12 cellular contexts compared by ENCODE assay signal in genomic region chr20:63734946-63735858, GRCh38. TPM values are rescaled to one million over a fixed set of nuclear protein-coding genes. Genes with fewer than 3 reads are reported as not detected.
A peak's percentile ranks its signal among the peaks of the same experiment; 100 is the strongest.
DNase-seq lines count a peak whose midpoint lies in the region; FAIRE-seq and TF ChIP-seq lines count a peak whose summit lies in the region.
"Had no signal": no experiment of that assay in that cellular context is flagged by ENCODE, and none has a peak within 500 bp of the region (broad histone marks: within the 10 kb centered on the region; RNA-seq: fewer than 3 reads in every experiment).

No MANE protein-coding gene starts in this region.

- H2AFZ ChIP-seq in mammary epithelial cell (ENCODE audit: low read depth, low read length): no peak overlapping the region

- H3K36me3 ChIP-seq in mammary epithelial cell (ENCODE audit: insufficient read depth, low read length): peaks cover 2% of the 10 kb centered on the region
- no peaks in the 10 kb centered on the region for H3K36me3 ChIP-seq in ovary
- H3K36me3 ChIP-seq in stomach: peaks cover 22 to 46% (median 40%) of the 10 kb centered on the region in 4 donors

- BruUV-seq in mammary epithelial cell (replicated peaks; lab: Mats Ljungman, UMichigan): TSS peak; percentile 57

- TF ChIP-seq CTCF in mammary epithelial cell (conservative IDR thresholded peaks at IDR 0.05 in 1 of 2, IDR thresholded peaks at IDR 0.05 in 1 of 2; ENCODE audit: extremely low read depth in 1 of 2, insufficient read depth in 1 of 2, low read depth in 1 of 2, low read length in 2 of 2) (no peak), ovary (IDR thresholded peaks at IDR 0.05) (no peak), stomach (IDR thresholded peaks at IDR 0.05) (no peak)

- POLR2A ChIA-PET in activated CD4-positive, alpha-beta memory T cell treated with anti-CD3 and anti-CD28 coated beads, Interleukin-2, amount 10 ng/mL, durations not matched to agents 7 days and 5 days (lab: Charles Lee): interaction anchor here (0.7 to 7.3 kb wide), 15 partner anchors 6 to 307 kb away, joined by 3 to 120 read pairs (median 6); partner anchors contain the start of genes ARFRP1, PRPF6, RTEL1 and SAMD10
- POLR2A ChIA-PET in activated CD4-positive, alpha-beta memory T cell treated with anti-CD3 and anti-CD28 coated beads for 36 hours (lab: Charles Lee): interaction anchor here (0.6 to 5.1 kb wide), 4 partner anchors 8 to 38 kb away, joined by 3 to 30 read pairs (median 3); partner anchors contain the start of genes ARFRP1 and ZGPAT

- no peak for DNase-seq in activated CD4-positive, alpha-beta memory T cell treated with anti-CD3 and anti-CD28 coated beads, Interleukin-2, amount 10 ng/mL, durations not matched to agents 7 days and 5 days
- DNase-seq in activated CD4-positive, alpha-beta memory T cell treated with anti-CD3 and anti-CD28 coated beads for 36 hours: no peak
- no peak for DNase-seq in HTR-8/SVneo (ENCODE audit: insufficient read length, low spot score)
- DNase-seq in mammary epithelial cell: no peak
- peak in 3 of 5 donors; percentile 42 to 44 (median 42) for DNase-seq in ovary
- DNase-seq in stomach: no peak
- DNase-seq in activated gamma-delta T cell treated with Interleukin-2 at 50 U/mL for 16 hours: no peak
- DNase-seq in NCI-H2029 (lab: John Stamatoyannopoulos, UW): no peak
- DNase-seq: NCI-H1092 had no signal

- H3K9me3 ChIP-seq in mammary epithelial cell (replicated peaks; ENCODE audit: insufficient read depth, low read length) (no peaks in the 10 kb centered on the region), ovary (no peaks in the 10 kb centered on the region), stomach (no peaks in the 10 kb centered on the region)
- H3K9me3 ChIP-seq: tibial nerve had no signal

- peaks cover 31% of the 10 kb centered on the region for H3K36me3 Mint-ChIP-seq in activated CD4-positive, alpha-beta memory T cell treated with anti-CD3 and anti-CD28 coated beads, Interleukin-2, amount 10 ng/mL, durations not matched to agents 7 days and 5 days (ENCODE audit: low read depth)
- H3K36me3 Mint-ChIP-seq in activated CD4-positive, alpha-beta memory T cell treated with anti-CD3 and anti-CD28 coated beads for 36 hours: peaks cover 12% of the 10 kb centered on the region

- FAIRE-seq in HTR-8/SVneo (lab: Jason Lieb, UNC): peak; percentile 28
- FAIRE-seq: TTC549 had no signal

- peak overlapping the region; percentile 95 for H3K27ac Mint-ChIP-seq in activated CD4-positive, alpha-beta memory T cell treated with anti-CD3 and anti-CD28 coated beads, Interleukin-2, amount 10 ng/mL, durations not matched to agents 7 days and 5 days
- H3K27ac Mint-ChIP-seq in activated CD4-positive, alpha-beta memory T cell treated with anti-CD3 and anti-CD28 coated beads for 36 hours: no peak overlapping the region
- H3K27ac Mint-ChIP-seq: mesothelial cell of epicardium had no signal

- no peaks in the 10 kb centered on the region for H3K27me3 ChIP-seq in mammary epithelial cell (ENCODE audit: insufficient read depth, low read length)
- H3K27me3 ChIP-seq in ovary: no peaks in the 10 kb centered on the region
- H3K27me3 ChIP-seq in stomach: peaks cover 0 to 6% (median 0%) of the 10 kb centered on the region in 3 donors
- H3K27me3 ChIP-seq: tibial nerve had no signal

- 99% methylated on average over 21 of the region's 48 CpGs for WGBS in mammary epithelial cell (ENCODE audit: low coverage, missing lambda C conversion rate)
- WGBS in ovary, 3 donors: 78 to 93% (median 89%) methylated on average over 43 to 48 of the region's 48 CpGs
- WGBS in stomach, 5 donors: 88 to 94% (median 90%) methylated on average over 32 to 48 of the region's 48 CpGs

- TF ChIP-seq EP300 in ovary (IDR thresholded peaks at IDR 0.05) (no peak), stomach (IDR thresholded peaks at IDR 0.05) (no peak)

- H3K79me2 ChIP-seq in mammary epithelial cell (ENCODE audit: insufficient read depth, low read length): peaks cover 32% of the 10 kb centered on the region

- H3K4me1 ChIP-seq in mammary epithelial cell (ENCODE audit: insufficient read depth, low read length) (peaks cover 22% of the 10 kb centered on the region), ovary (ENCODE audit: insufficient read depth) (peaks cover 3% of the 10 kb centered on the region), stomach (peaks cover 31 to 42% (median 40%) of the 10 kb centered on the region in 4 donors)

- no peaks in the 10 kb centered on the region for H3K27me3 Mint-ChIP-seq in activated CD4-positive, alpha-beta memory T cell treated with anti-CD3 and anti-CD28 coated beads, Interleukin-2, amount 10 ng/mL, durations not matched to agents 7 days and 5 days
- H3K27me3 Mint-ChIP-seq in activated CD4-positive, alpha-beta memory T cell treated with anti-CD3 and anti-CD28 coated beads for 36 hours: no peaks in the 10 kb centered on the region

- dilution Hi-C loops in mammary epithelial cell (cut with HindIII; ENCODE audit: low sequenced_read_pairs): no loop called here

- TF ChIP-seq POLR2A in ovary (IDR thresholded peaks at IDR 0.05): no peak
- no peak for TF ChIP-seq POLR2A in stomach (IDR thresholded peaks at IDR 0.05)

- no peaks in the 10 kb centered on the region for H4K20me1 ChIP-seq in mammary epithelial cell (ENCODE audit: insufficient read depth, low read length)

- CTCF ChIA-PET in activated CD4-positive, alpha-beta memory T cell treated with anti-CD3 and anti-CD28 coated beads, Interleukin-2, amount 10 ng/mL, durations not matched to agents 7 days and 5 days (lab: Charles Lee): interaction anchor here (0.6 to 3.1 kb wide), 7 partner anchors 10 to 77 kb away, joined by 3 to 35 read pairs (median 4); partner anchors contain the start of genes ARFRP1, RTEL1 and ZGPAT
- CTCF ChIA-PET in activated CD4-positive, alpha-beta memory T cell treated with anti-CD3 and anti-CD28 coated beads for 36 hours (lab: Charles Lee): interaction anchor here (0.7 to 5.2 kb wide), 5 partner anchors 7 to 198 kb away, joined by 3 to 26 read pairs (median 5); partner anchors contain the start of genes ARFRP1, PTK6 and ZGPAT
- CTCF ChIA-PET in mammary epithelial cell (lab: Charles Lee; ENCODE audit: low non-redundant PET): no interaction called here

- H3K9me3 Mint-ChIP-seq in activated CD4-positive, alpha-beta memory T cell treated with anti-CD3 and anti-CD28 coated beads, Interleukin-2, amount 10 ng/mL, durations not matched to agents 7 days and 5 days: no peaks in the 10 kb centered on the region
- no peaks in the 10 kb centered on the region for H3K9me3 Mint-ChIP-seq in activated CD4-positive, alpha-beta memory T cell treated with anti-CD3 and anti-CD28 coated beads for 36 hours
- H3K9me3 Mint-ChIP-seq: mesothelial cell of epicardium had no signal

- intact Hi-C loops in activated CD4-positive, alpha-beta memory T cell treated with anti-CD3 and anti-CD28 coated beads for 36 hours (cut with micrococcal nuclease): loop anchor here (5.0 to 10.0 kb wide), 3 partner anchors 78 to 240 kb away; partner anchors contain the start of genes RTEL1 and SAMD10
- intact Hi-C loops in mammary epithelial cell (cut with micrococcal nuclease) (no loop called here), ovary (cut with DNase I) (no loop called here), stomach (cut with DNase I; ENCODE audit: low total_unique reads) (no loop called here)

- H3K4me3 Mint-ChIP-seq in activated CD4-positive, alpha-beta memory T cell treated with anti-CD3 and anti-CD28 coated beads, Interleukin-2, amount 10 ng/mL, durations not matched to agents 7 days and 5 days: peak overlapping the region; percentile 86
- H3K4me3 Mint-ChIP-seq in activated CD4-positive, alpha-beta memory T cell treated with anti-CD3 and anti-CD28 coated beads for 36 hours: no peak overlapping the region
- H3K4me3 Mint-ChIP-seq: mesothelial cell of epicardium had no signal

- H3K4me3 ChIP-seq in mammary epithelial cell (replicated peaks in 1 of 3; ENCODE audit: insufficient read depth in 1 of 3, low read depth in 2 of 3, low read length in 3 of 3): no peak overlapping the region
- no peak overlapping the region for H3K4me3 ChIP-seq in ovary
- H3K4me3 ChIP-seq in stomach: no peak overlapping the region
- H3K4me3 ChIP-seq: tibial nerve had no signal

- H3K4me1 Mint-ChIP-seq in activated CD4-positive, alpha-beta memory T cell treated with anti-CD3 and anti-CD28 coated beads, Interleukin-2, amount 10 ng/mL, durations not matched to agents 7 days and 5 days: peaks cover 27% of the 10 kb centered on the region
- H3K4me1 Mint-ChIP-seq in activated CD4-positive, alpha-beta memory T cell treated with anti-CD3 and anti-CD28 coated beads for 36 hours (ENCODE audit: low read depth): peaks cover 19% of the 10 kb centered on the region
- H3K4me1 Mint-ChIP-seq: mesothelial cell of epicardium had no signal

- no peak overlapping the region for H3K9ac ChIP-seq in mammary epithelial cell (ENCODE audit: insufficient read depth, low read length)

- H3K27ac ChIP-seq in mammary epithelial cell (ENCODE audit: insufficient read depth, low read depth, low read length) (no peak overlapping the region), ovary (no peak overlapping the region), stomach (no peak overlapping the region)

- in situ Hi-C loops in mammary epithelial cell (cut with MboI; ENCODE audit: low sequenced_read_pairs in 2 of 2): no loop called here

- H3K4me2 ChIP-seq in mammary epithelial cell (ENCODE audit: insufficient read depth, low read depth, low read length): no peak overlapping the region

RNA-seq across cellular contexts. Expression of gene LIME1, which starts 1.3 kb away (rescaled TPM):
- total RNA-seq in activated CD4-positive, alpha-beta memory T cell treated with anti-CD3 and anti-CD28 coated beads, Interleukin-2, amount 10 ng/mL, durations not matched to agents 7 days and 5 days: 100 to 1,000 TPM; 181 to 186 TPM
- total RNA-seq in activated CD4-positive, alpha-beta memory T cell treated with anti-CD3 and anti-CD28 coated beads for 36 hours: 10 to 100 TPM; 14.7 to 17.6 TPM
- total RNA-seq in mammary epithelial cell: 1 to 10 TPM; 2.7 to 8.1 TPM
- 2.0 TPM for polyA plus RNA-seq in mammary epithelial cell
- not detected for polyA minus RNA-seq in mammary epithelial cell
- 10 to 100 TPM in 4 of 7 donors, 1 to 10 TPM in 3; 7.5 to 21.6 (median 13.7) TPM for total RNA-seq in ovary
- polyA plus RNA-seq in ovary: 10 to 100 TPM in 1 of 2 donors, under 1 TPM in 1; 0.15 to 15.6 TPM
- 100 to 1,000 TPM in 1 of 5 donors, 10 to 100 TPM in 2, 1 to 10 TPM in 2; 3.6 to 117 (median 16.8) TPM for total RNA-seq in stomach
- 10 to 100 TPM; 17.1 to 24.3 (median 19.9) TPM for polyA plus RNA-seq in stomach

RNA-seq across cellular contexts. Expression of gene SLC2A4RG, which starts 4.4 kb away (rescaled TPM):
- 10 to 100 TPM; 88.3 to 90.4 TPM for total RNA-seq in activated CD4-positive, alpha-beta memory T cell treated with anti-CD3 and anti-CD28 coated beads, Interleukin-2, amount 10 ng/mL, durations not matched to agents 7 days and 5 days
- 10 to 100 TPM; 58.9 to 59.0 TPM for total RNA-seq in activated CD4-positive, alpha-beta memory T cell treated with anti-CD3 and anti-CD28 coated beads for 36 hours
- 100 to 1,000 TPM in 1 of 2 donors, 10 to 100 TPM in 1; 35.8 to 101 TPM for total RNA-seq in mammary epithelial cell
- polyA plus RNA-seq in mammary epithelial cell: 35.8 TPM
- 15.7 TPM for polyA minus RNA-seq in mammary epithelial cell
- total RNA-seq in ovary: 100 to 1,000 TPM in 5 of 7 donors, 10 to 100 TPM in 2; 20.6 to 199 (median 104) TPM
- 10 to 100 TPM in 1 of 2 donors, 1 to 10 TPM in 1; 2.2 to 66.7 TPM for polyA plus RNA-seq in ovary
- total RNA-seq in stomach: 10 to 100 TPM in 3 of 5 donors, 1 to 10 TPM in 2; 7.1 to 60.5 (median 25.9) TPM
- polyA plus RNA-seq in stomach: 10 to 100 TPM; 40.1 to 76.9 (median 57.4) TPM

RNA-seq across cellular contexts. Expression of gene ZGPAT, which starts 27.4 kb away (rescaled TPM):
- total RNA-seq in activated CD4-positive, alpha-beta memory T cell treated with anti-CD3 and anti-CD28 coated beads, Interleukin-2, amount 10 ng/mL, durations not matched to agents 7 days and 5 days: 10 to 100 TPM; 41.6 to 42.8 TPM
- total RNA-seq in activated CD4-positive, alpha-beta memory T cell treated with anti-CD3 and anti-CD28 coated beads for 36 hours: 10 to 100 TPM; 28.7 to 29.9 TPM
- total RNA-seq in mammary epithelial cell: 10 to 100 TPM; 11.8 to 20.9 TPM
- 13.2 TPM for polyA plus RNA-seq in mammary epithelial cell
- 6.8 TPM for polyA minus RNA-seq in mammary epithelial cell
- 10 to 100 TPM; 14.0 to 25.6 (median 18.9) TPM for total RNA-seq in ovary
- 10 to 100 TPM in 1 of 2 donors, 1 to 10 TPM in 1; 1.7 to 26.4 TPM for polyA plus RNA-seq in ovary
- 10 to 100 TPM; 12.3 to 49.6 (median 39.3) TPM for total RNA-seq in stomach
- polyA plus RNA-seq in stomach: 10 to 100 TPM; 29.9 to 41.7 (median 37.7) TPM

RNA-seq across cellular contexts. Expression of gene ARFRP1, which starts 27.4 kb away (rescaled TPM):
- 10 to 100 TPM; 52.9 to 53.4 TPM for total RNA-seq in activated CD4-positive, alpha-beta memory T cell treated with anti-CD3 and anti-CD28 coated beads, Interleukin-2, amount 10 ng/mL, durations not matched to agents 7 days and 5 days
- total RNA-seq in activated CD4-positive, alpha-beta memory T cell treated with anti-CD3 and anti-CD28 coated beads for 36 hours: 10 to 100 TPM; 54.6 to 58.4 TPM
- total RNA-seq in mammary epithelial cell (10 to 100 TPM; 28.8 to 61.1 TPM), ovary (10 to 100 TPM; 25.6 to 59.5 (median 47.4) TPM), stomach (100 to 1,000 TPM in 1 of 5 donors, 10 to 100 TPM in 3, 1 to 10 TPM in 1; 7.6 to 103 (median 35.8) TPM)
- polyA plus RNA-seq in mammary epithelial cell (35.9 TPM), ovary (10 to 100 TPM; 15.3 to 38.5 TPM), stomach (10 to 100 TPM; 30.2 to 56.2 (median 35.9) TPM)
- 31.2 TPM for polyA minus RNA-seq in mammary epithelial cell

RNA-seq across cellular contexts. Expression of gene TNFRSF6B, which starts 38.8 kb away (rescaled TPM):
- total RNA-seq in activated CD4-positive, alpha-beta memory T cell treated with anti-CD3 and anti-CD28 coated beads, Interleukin-2, amount 10 ng/mL, durations not matched to agents 7 days and 5 days: not detected
- total RNA-seq in activated CD4-positive, alpha-beta memory T cell treated with anti-CD3 and anti-CD28 coated beads for 36 hours: not detected
- 10 to 100 TPM in 1 of 2 donors, 1 to 10 TPM in 1; 8.3 to 76.5 TPM for total RNA-seq in mammary epithelial cell
- polyA plus RNA-seq in mammary epithelial cell: 461 TPM
- polyA minus RNA-seq in mammary epithelial cell: 35.7 TPM
- 1 to 10 TPM; 2.0 to 6.4 (median 4.1) TPM for total RNA-seq in ovary
- polyA plus RNA-seq in ovary: 1 to 10 TPM in 1 of 2 donors, not detected in 1; 7.0 TPM
- 10 to 100 TPM in 1 of 5 donors, 1 to 10 TPM in 3, not detected in 1; 1.1 to 16.9 (median 3.2) TPM for total RNA-seq in stomach
- polyA plus RNA-seq in stomach: 10 to 100 TPM in 1 of 3 donors, 1 to 10 TPM in 2; 8.5 to 26.2 (median 9.5) TPM
- total RNA-seq: mesothelial cell of epicardium had no signal

Comparison
In these comparisons a context has a peak if more than half of its experiments do, and no peak if none do; other contexts are left out.
1. DNase-seq: peak in ovary (3 of 5); none in activated CD4-positive, alpha-beta memory T cell treated with anti-CD3 and anti-CD28 coated beads, Interleukin-2, amount 10 ng/mL, durations not matched to agents 7 days and 5 days (single experiment), activated CD4-positive, alpha-beta memory T cell treated with anti-CD3 and anti-CD28 coated beads for 36 hours (single experiment), HTR-8/SVneo (single experiment), mammary epithelial cell (single experiment), stomach (single experiment), activated gamma-delta T cell treated with Interleukin-2 at 50 U/mL for 16 hours (single experiment) and NCI-H2029 (single experiment).